ENCODE assay signal across 19 cellular contexts in genomic region chr5:121325930-121326329, GRCh38.
DNase-seq lines count a peak whose midpoint lies in the region; ATAC-seq, FAIRE-seq and TF ChIP-seq lines count a peak whose summit lies in the region.
"Had no signal": no experiment of that assay in that cellular context is flagged by ENCODE, and none has a peak within 500 bp of the region (broad histone marks: within the 10 kb centered on the region; RNA-seq: fewer than 3 reads in every experiment).

No MANE protein-coding gene starts in this region.

- CTCF ChIA-PET in Panc1 (lab: Charles Lee) = no interaction called here

- DNase-seq in Panc1 (ENCODE audit: low read depth, low spot score) (peak; percentile 8), astrocyte of the hippocampus (ENCODE audit: low read depth, low spot score) (peak; percentile 50), fibroblast of the aortic adventitia (ENCODE audit: low read depth) (peak; percentile 7), smooth muscle cell of the brain vasculature (ENCODE audit: low read depth, low spot score) (peak; percentile 21), NCI-H1048 (lab: John Stamatoyannopoulos, UW) (no peak), H54 (ENCODE audit: insufficient read length, low spot score) (no peak)
- DNase-seq: ACHN; GDM1; MV-4-11; NCI-H1417 treated with DMSO at 0.1 percent for 48 hours; NCI-H2029; NCI-H2171 treated with DMSO at 0.1 percent for 48 hours; NCI-H446 treated with DMSO at 0.1 percent for 48 hours; NCI-H748 treated with DMSO at 0.1 percent for 48 hours; NK-92 treated with Interleukin-12 subunit alpha and Interleukin-12 subunit beta, amount 100 ng/mL, for 24 hours; RPMI8226 had no signal

- in situ Hi-C loops in Panc1 (cut with HindIII; ENCODE audit: low pct_unique_long_range_greater_than_20kb, low sequenced_read_pairs) = no loop called here

- H3K36me3 ChIP-seq in Panc1 (ENCODE audit: control insufficient read depth, insufficient read depth, low read length) = no peaks in the 10 kb centered on the region
- H3K36me3 ChIP-seq: HAP-1 had no signal

- H3K4me1 ChIP-seq in Panc1 (ENCODE audit: control insufficient read depth, insufficient read depth, low read length) = no peaks in the 10 kb centered on the region
- H3K4me1 ChIP-seq: HAP-1 had no signal

- TF ChIP-seq CTCF in Panc1 (IDR thresholded peaks at IDR 0.05) = no peak
- no peak for TF ChIP-seq CTCF in fibroblast of the aortic adventitia (IDR thresholded peaks at IDR 0.05; ENCODE audit: insufficient read depth, low read length)

- H3K4me3 ChIP-seq in Panc1 (ENCODE audit: low read depth in 2 of 2, low read length in 2 of 2) (no peak overlapping the region), fibroblast of the aortic adventitia (ENCODE audit: low read depth, low read length) (no peak overlapping the region)
- H3K4me3 ChIP-seq: HAP-1 had no signal

- intact Hi-C loops in Panc1 (cut with micrococcal nuclease; ENCODE audit: unreplicated experiment) = loop anchor here (10.0 kb wide), 1 partner anchor 111 kb away; no protein-coding TSS in a partner anchor

- POLR2A ChIA-PET in Panc1 (lab: Charles Lee) = no interaction called here

- no peaks in the 10 kb centered on the region for H3K27me3 ChIP-seq in Panc1 (ENCODE audit: control insufficient read depth, insufficient read depth, low read length)

- FAIRE-seq in H54 (lab: Jason Lieb, UNC) = no peak

- no peak for TF ChIP-seq POLR2A in H54 (IDR thresholded peaks at IDR 0.05; ENCODE audit: low read depth, low read length)

- ATAC-seq in Panc1 (no peak), GM18873 (IDR thresholded peaks at IDR 0.05; ENCODE audit: low FRiP score, unreplicated experiment) (no peak)

- no peak overlapping the region for H3K27ac ChIP-seq in Panc1 (ENCODE audit: low read length)
- H3K27ac ChIP-seq: KMS-11 had no signal

- BruUV-seq in Panc1 (replicated peaks; lab: Mats Ljungman, UMichigan) = no TSS peak

- no peaks in the 10 kb centered on the region for H3K9me3 ChIP-seq in Panc1 (ENCODE audit: control insufficient read depth, insufficient read depth, low read depth, low read length)
- H3K9me3 ChIP-seq: HAP-1 had no signal

Comparison
In these comparisons a context has a peak if more than half of its experiments do, and no peak if none do; other contexts are left out.
1. DNase-seq: peak in Panc1 (single experiment), astrocyte of the hippocampus (single experiment), fibroblast of the aortic adventitia (single experiment) and smooth muscle cell of the brain vasculature (single experiment); none in NCI-H1048 (single experiment) and H54 (single experiment).